Comparison of ENCODE assay signal across 10 cellular contexts in the genomic region with DNA sequence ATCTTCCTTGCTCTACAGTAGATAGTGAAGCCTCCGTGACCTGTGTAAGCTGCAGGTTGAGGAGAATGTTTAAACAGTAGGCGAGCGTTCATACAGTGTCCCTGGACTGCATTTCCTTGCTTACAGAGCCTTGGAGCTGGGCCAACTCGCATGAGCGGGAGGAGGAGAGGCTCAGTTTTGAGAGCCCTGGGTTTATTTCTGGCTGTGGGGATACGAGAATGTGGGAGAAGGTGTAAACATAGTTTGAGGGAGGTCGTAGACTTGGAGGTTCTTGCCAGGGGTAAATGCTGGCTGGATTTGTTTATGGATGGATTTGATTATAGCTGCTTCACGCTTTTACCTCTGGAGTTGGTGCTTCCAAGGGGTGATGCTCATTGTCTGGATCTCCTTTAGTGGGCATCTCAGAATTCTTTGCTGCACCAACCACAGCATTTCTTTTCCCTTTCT. TPM values are rescaled to one million over a fixed set of nuclear protein-coding genes. Genes with fewer than 3 reads are reported as not detected.
DNase-seq lines count a peak whose midpoint lies in the region; ATAC-seq, FAIRE-seq and TF ChIP-seq lines count a peak whose summit lies in the region.
"Had no signal": no experiment of that assay in that cellular context is flagged by ENCODE, and none has a peak within 500 bp of the region (broad histone marks: within the 10 kb centered on the region; RNA-seq: fewer than 3 reads in every experiment).

No MANE protein-coding gene starts in this region.

- POLR2A ChIA-PET in endothelial cell of umbilical vein (lab: Charles Lee): interaction anchor here (0.5 to 1.7 kb wide), 4 partner anchors 12 to 187 kb away, joined by 3 to 13 read pairs (median 4); partner anchors contain the start of gene CRIM1

- H3K36me3 ChIP-seq in endothelial cell of umbilical vein (ENCODE audit: control insufficient read depth in 2 of 2, extremely low read depth in 1 of 2, insufficient read depth in 2 of 2, low read length in 2 of 2): peaks cover 0 to 11% of the 10 kb centered on the region in 2 experiments
- H3K36me3 ChIP-seq in mucosa of rectum (ENCODE audit: control insufficient read depth in 2 of 2, insufficient read depth in 2 of 2, low read length in 2 of 2): no peaks in the 10 kb centered on the region
- H3K36me3 ChIP-seq: HAP-1 had no signal

- peaks cover 13% of the 10 kb centered on the region for H3K4me1 Mint-ChIP-seq in T-helper 2 cell treated with Interferon-gamma antibody and Interleukin-4, amounts not matched to agents 5 μg/mL and 100 μg/mL, for 36 hours (ENCODE audit: low read depth)
- H3K4me1 Mint-ChIP-seq in effector memory CD8-positive, alpha-beta T cell (ENCODE audit: low read depth in 2 of 2): peaks cover 15 to 20% of the 10 kb centered on the region in 2 donors
- peaks cover 17% of the 10 kb centered on the region for H3K4me1 Mint-ChIP-seq in activated naive CD4-positive, alpha-beta T cell treated with anti-CD3 and anti-CD28 coated beads, Interleukin-2, amount 10 ng/mL, durations not matched to agents 7 days and 5 days

- no peak overlapping the region for H3K9ac ChIP-seq in endothelial cell of umbilical vein (replicated peaks; ENCODE audit: extremely low read depth, insufficient read depth, low read length)
- peak overlapping the region; percentile 9 to 28 for H3K9ac ChIP-seq in mucosa of rectum (ENCODE audit: low read depth in 1 of 2, low read length in 2 of 2)

- no peak overlapping the region for H3K4me3 Mint-ChIP-seq in T-helper 2 cell treated with Interferon-gamma antibody and Interleukin-4, amounts not matched to agents 5 μg/mL and 100 μg/mL, for 36 hours
- H3K4me3 Mint-ChIP-seq in effector memory CD8-positive, alpha-beta T cell: no peak overlapping the region
- no peak overlapping the region for H3K4me3 Mint-ChIP-seq in activated naive CD4-positive, alpha-beta T cell treated with anti-CD3 and anti-CD28 coated beads, Interleukin-2, amount 10 ng/mL, durations not matched to agents 7 days and 5 days
- H3K4me3 Mint-ChIP-seq: CD8-positive, alpha-beta T cell had no signal

- peaks cover 100% of the 10 kb centered on the region for H3K79me2 ChIP-seq in endothelial cell of umbilical vein (ENCODE audit: control insufficient read depth, insufficient read depth, low read length)

- TF ChIP-seq CTCF in endothelial cell of umbilical vein (IDR thresholded peaks at IDR 0.05; ENCODE audit: extremely low read depth in 1 of 2, insufficient read depth in 1 of 2, low read depth in 1 of 2, low read length in 2 of 2): no peak

- peak; percentile 49 for DNase-seq in AG20443 (ENCODE audit: low spot score)
- peak; percentile 26 for DNase-seq in NCI-H2227 treated with DMSO at 0.1 percent for 48 hours (lab: John Stamatoyannopoulos, UW)
- DNase-seq in endothelial cell of umbilical vein (ENCODE audit: low read depth, low spot score): peak; percentile 65
- DNase-seq in T-helper 2 cell treated with Interferon-gamma antibody and Interleukin-4, amounts not matched to agents 5 μg/mL and 100 μg/mL, for 36 hours (ENCODE audit: low spot score): no peak
- no peak for DNase-seq in effector memory CD8-positive, alpha-beta T cell
- no peak for DNase-seq in activated naive CD4-positive, alpha-beta T cell treated with anti-CD3 and anti-CD28 coated beads, Interleukin-2, amount 10 ng/mL, durations not matched to agents 7 days and 5 days
- DNase-seq: CD8-positive, alpha-beta T cell had no signal

- dilution Hi-C loops in endothelial cell of umbilical vein (cut with MboI; ENCODE audit: extremely low pct_ligation_motif_present, low sequenced_read_pairs): no loop called here

- H3K4me2 ChIP-seq in endothelial cell of umbilical vein (ENCODE audit: insufficient read depth, low read length): peak overlapping the region; percentile 32

- peak; percentile 55 for FAIRE-seq in endothelial cell of umbilical vein (lab: Jason Lieb, UNC)

- H3K27me3 ChIP-seq in endothelial cell of umbilical vein (ENCODE audit: control insufficient read depth in 2 of 2, insufficient read depth in 2 of 2, low read length in 2 of 2) (no peaks in the 10 kb centered on the region), mucosa of rectum (ENCODE audit: control insufficient read depth in 2 of 2, insufficient read depth in 2 of 2, low read length in 2 of 2) (no peaks in the 10 kb centered on the region)

- H3K4me1 ChIP-seq in endothelial cell of umbilical vein (ENCODE audit: control insufficient read depth, extremely low read depth, insufficient read depth, low read length) (peaks cover 98% of the 10 kb centered on the region), mucosa of rectum (ENCODE audit: control insufficient read depth in 2 of 2, insufficient read depth in 2 of 2, low read length in 2 of 2) (peaks cover 45 to 62% of the 10 kb centered on the region in 2 donors)

- no peak for TF ChIP-seq POLR2A in endothelial cell of umbilical vein (IDR thresholded peaks at IDR 0.05; ENCODE audit: low read depth, low read length)

- H3K4me3 ChIP-seq in endothelial cell of umbilical vein (replicated peaks in 1 of 3; ENCODE audit: insufficient read depth in 1 of 3, low read depth in 1 of 3, low read length in 3 of 3): no peak overlapping the region
- peak overlapping the region in 1 of 2 donors; percentile 1 for H3K4me3 ChIP-seq in mucosa of rectum (ENCODE audit: low read length in 2 of 2)
- H3K4me3 ChIP-seq: HAP-1 had no signal

- no peaks in the 10 kb centered on the region for H3K9me3 ChIP-seq in endothelial cell of umbilical vein (replicated peaks; ENCODE audit: control insufficient read depth, insufficient read depth, low read length)
- H3K9me3 ChIP-seq in mucosa of rectum (ENCODE audit: control insufficient read depth in 2 of 2, low read length in 2 of 2): no peaks in the 10 kb centered on the region
- H3K9me3 ChIP-seq: HAP-1 had no signal

- no peak for ATAC-seq in effector memory CD8-positive, alpha-beta T cell (replicated peaks)
- ATAC-seq in HG02938 (IDR thresholded peaks at IDR 0.05; ENCODE audit: unreplicated experiment): no peak
- ATAC-seq: CD8-positive, alpha-beta T cell had no signal

- peak overlapping the region; percentile 44 for H3K27ac ChIP-seq in endothelial cell of umbilical vein (ENCODE audit: insufficient read depth, low read depth, low read length)
- H3K27ac ChIP-seq in mucosa of rectum (ENCODE audit: low read depth in 2 of 2, low read length in 2 of 2): peak overlapping the region; percentile 63 to 72

- H4K20me1 ChIP-seq in endothelial cell of umbilical vein (replicated peaks; ENCODE audit: control insufficient read depth, extremely low read depth, insufficient read depth, low read length): peaks cover 9% of the 10 kb centered on the region

- no peaks in the 10 kb centered on the region for H3K9me3 Mint-ChIP-seq in T-helper 2 cell treated with Interferon-gamma antibody and Interleukin-4, amounts not matched to agents 5 μg/mL and 100 μg/mL, for 36 hours
- no peaks in the 10 kb centered on the region for H3K9me3 Mint-ChIP-seq in effector memory CD8-positive, alpha-beta T cell
- no peaks in the 10 kb centered on the region for H3K9me3 Mint-ChIP-seq in activated naive CD4-positive, alpha-beta T cell treated with anti-CD3 and anti-CD28 coated beads, Interleukin-2, amount 10 ng/mL, durations not matched to agents 7 days and 5 days
- H3K9me3 Mint-ChIP-seq: CD8-positive, alpha-beta T cell had no signal

- BruUV-seq in endothelial cell of umbilical vein (replicated peaks; lab: Mats Ljungman, UMichigan): no TSS peak

- no peak overlapping the region for H2AFZ ChIP-seq in endothelial cell of umbilical vein (ENCODE audit: low read depth, low read length)

- H3K27me3 Mint-ChIP-seq in T-helper 2 cell treated with Interferon-gamma antibody and Interleukin-4, amounts not matched to agents 5 μg/mL and 100 μg/mL, for 36 hours (ENCODE audit: low read depth): peaks cover 9% of the 10 kb centered on the region
- H3K27me3 Mint-ChIP-seq in effector memory CD8-positive, alpha-beta T cell: no peaks in the 10 kb centered on the region
- H3K27me3 Mint-ChIP-seq in activated naive CD4-positive, alpha-beta T cell treated with anti-CD3 and anti-CD28 coated beads, Interleukin-2, amount 10 ng/mL, durations not matched to agents 7 days and 5 days: peaks cover 7% of the 10 kb centered on the region

- no peak overlapping the region for H3K27ac Mint-ChIP-seq in T-helper 2 cell treated with Interferon-gamma antibody and Interleukin-4, amounts not matched to agents 5 μg/mL and 100 μg/mL, for 36 hours
- H3K27ac Mint-ChIP-seq in effector memory CD8-positive, alpha-beta T cell: no peak overlapping the region
- no peak overlapping the region for H3K27ac Mint-ChIP-seq in activated naive CD4-positive, alpha-beta T cell treated with anti-CD3 and anti-CD28 coated beads, Interleukin-2, amount 10 ng/mL, durations not matched to agents 7 days and 5 days
- H3K27ac Mint-ChIP-seq: CD8-positive, alpha-beta T cell had no signal

- no peaks in the 10 kb centered on the region for H3K36me3 Mint-ChIP-seq in T-helper 2 cell treated with Interferon-gamma antibody and Interleukin-4, amounts not matched to agents 5 μg/mL and 100 μg/mL, for 36 hours (ENCODE audit: low read depth)
- no peaks in the 10 kb centered on the region for H3K36me3 Mint-ChIP-seq in effector memory CD8-positive, alpha-beta T cell (ENCODE audit: insufficient read depth)
- H3K36me3 Mint-ChIP-seq in activated naive CD4-positive, alpha-beta T cell treated with anti-CD3 and anti-CD28 coated beads, Interleukin-2, amount 10 ng/mL, durations not matched to agents 7 days and 5 days: peaks cover 2% of the 10 kb centered on the region
- H3K36me3 Mint-ChIP-seq: CD8-positive, alpha-beta T cell had no signal

- intact Hi-C loops in endothelial cell of umbilical vein (cut with micrococcal nuclease): no loop called here

- CTCF ChIA-PET in endothelial cell of umbilical vein (lab: Charles Lee): interaction anchor here (0.8 to 7.1 kb wide), 20 partner anchors 9 to 394 kb away, joined by 3 to 41 read pairs (median 4); no protein-coding TSS in a partner anchor
- CTCF ChIA-PET in activated naive CD4-positive, alpha-beta T cell treated with anti-CD3 and anti-CD28 coated beads, Interleukin-2, amount 10 ng/mL, durations not matched to agents 7 days and 5 days (lab: Charles Lee): no interaction called here

- H3K9me1 ChIP-seq in endothelial cell of umbilical vein (replicated peaks; ENCODE audit: control insufficient read depth, extremely low read depth, insufficient read depth, low read length): no peaks in the 10 kb centered on the region

TF ChIP-seq in endothelial cell of umbilical vein, 7 proteins besides CTCF, POLR2A, EP300 and RAD21 (continues in another document):
- TF ChIP-seq EZH2 (IDR thresholded peaks at IDR 0.05; ENCODE audit: borderline replicate concordance, low read depth, low read length, severe bottlenecking): no peak
- TF ChIP-seq POLR2AphosphoS5 (IDR thresholded peaks at IDR 0.05; ENCODE audit: insufficient read depth, low read depth, low read length): no peak

RNA-seq across cellular contexts. Expression of gene CRIM1, which starts 20.8 kb away (rescaled TPM):
- total RNA-seq in endothelial cell of umbilical vein: 649 and 675 TPM in 2 replicates
- 422 and 462 TPM in 2 replicates for polyA plus RNA-seq in endothelial cell of umbilical vein
- polyA plus RNA-seq in endothelial cell of umbilical vein (2011; cell fraction: cytosol; rRNA removed): 397 and 400 TPM in 2 replicates
- 406 and 467 TPM in 2 replicates for polyA plus RNA-seq in endothelial cell of umbilical vein (2011; cell fraction: nucleus; rRNA removed)
- polyA plus RNA-seq in endothelial cell of umbilical vein (2012): 369 and 389 TPM in 2 replicates
- 1,644 and 1,810 TPM in 2 replicates for polyA minus RNA-seq in endothelial cell of umbilical vein
- polyA minus RNA-seq in endothelial cell of umbilical vein (2011; cell fraction: cytosol; rRNA and poly(A)+ RNA removed): 271 TPM
- 1,549 and 1,599 TPM in 2 replicates for polyA minus RNA-seq in endothelial cell of umbilical vein (2011; cell fraction: nucleus; rRNA and poly(A)+ RNA removed)

Comparison
In these comparisons a context has a peak if more than half of its experiments do, and no peak if none do; other contexts are left out.
1. DNase-seq: peak in AG20443 (single experiment), NCI-H2227 treated with DMSO at 0.1 percent for 48 hours (single experiment) and endothelial cell of umbilical vein (single experiment); none in T-helper 2 cell treated with Interferon-gamma antibody and Interleukin-4, amounts not matched to agents 5 μg/mL and 100 μg/mL, for 36 hours (single experiment), effector memory CD8-positive, alpha-beta T cell (0 of 3) and activated naive CD4-positive, alpha-beta T cell treated with anti-CD3 and anti-CD28 coated beads, Interleukin-2, amount 10 ng/mL, durations not matched to agents 7 days and 5 days (single experiment).